ENCODE assay signal across 1 cellular context in the genomic region with DNA sequence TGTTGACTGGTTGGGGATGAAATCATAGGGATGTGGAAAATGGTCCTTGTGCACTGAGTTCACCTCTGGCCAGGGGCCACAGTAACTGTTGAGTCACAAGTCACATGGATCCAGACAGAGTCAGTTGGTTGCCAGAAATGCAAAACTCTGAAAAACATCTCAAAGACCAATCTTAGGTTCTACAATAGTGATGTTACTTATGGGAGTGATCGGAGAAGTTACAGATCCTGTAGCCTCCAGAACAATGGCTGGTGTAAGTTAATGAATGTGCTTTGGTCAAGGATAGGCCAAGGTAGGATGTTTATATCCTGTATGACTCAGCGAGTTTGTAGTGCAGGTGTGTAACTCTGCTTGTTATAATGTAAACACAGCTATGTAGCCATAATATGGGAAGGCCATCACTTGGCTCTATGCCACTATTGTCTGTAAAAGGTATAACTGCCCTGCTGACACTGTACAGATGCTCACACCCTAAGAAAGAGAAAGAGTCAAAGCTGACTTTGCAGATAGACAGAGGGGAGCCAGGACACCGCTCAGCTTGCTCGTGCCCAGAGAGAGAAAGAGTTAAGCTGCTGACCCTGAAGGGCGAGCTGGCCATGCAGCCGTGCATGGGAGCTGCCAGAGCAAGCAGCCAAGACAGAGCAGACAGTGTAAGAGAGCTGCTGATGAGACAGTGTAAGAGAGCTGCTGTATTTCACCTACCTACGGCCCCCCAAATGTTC.
TF ChIP-seq lines count a peak whose summit lies in the region.

No MANE protein-coding gene starts in this region.

TF ChIP-seq in HepG2, 621 proteins besides CTCF, POLR2A, EP300 and RAD21 (continued from another document and continues in another):
- TF ChIP-seq, protein P1, sequence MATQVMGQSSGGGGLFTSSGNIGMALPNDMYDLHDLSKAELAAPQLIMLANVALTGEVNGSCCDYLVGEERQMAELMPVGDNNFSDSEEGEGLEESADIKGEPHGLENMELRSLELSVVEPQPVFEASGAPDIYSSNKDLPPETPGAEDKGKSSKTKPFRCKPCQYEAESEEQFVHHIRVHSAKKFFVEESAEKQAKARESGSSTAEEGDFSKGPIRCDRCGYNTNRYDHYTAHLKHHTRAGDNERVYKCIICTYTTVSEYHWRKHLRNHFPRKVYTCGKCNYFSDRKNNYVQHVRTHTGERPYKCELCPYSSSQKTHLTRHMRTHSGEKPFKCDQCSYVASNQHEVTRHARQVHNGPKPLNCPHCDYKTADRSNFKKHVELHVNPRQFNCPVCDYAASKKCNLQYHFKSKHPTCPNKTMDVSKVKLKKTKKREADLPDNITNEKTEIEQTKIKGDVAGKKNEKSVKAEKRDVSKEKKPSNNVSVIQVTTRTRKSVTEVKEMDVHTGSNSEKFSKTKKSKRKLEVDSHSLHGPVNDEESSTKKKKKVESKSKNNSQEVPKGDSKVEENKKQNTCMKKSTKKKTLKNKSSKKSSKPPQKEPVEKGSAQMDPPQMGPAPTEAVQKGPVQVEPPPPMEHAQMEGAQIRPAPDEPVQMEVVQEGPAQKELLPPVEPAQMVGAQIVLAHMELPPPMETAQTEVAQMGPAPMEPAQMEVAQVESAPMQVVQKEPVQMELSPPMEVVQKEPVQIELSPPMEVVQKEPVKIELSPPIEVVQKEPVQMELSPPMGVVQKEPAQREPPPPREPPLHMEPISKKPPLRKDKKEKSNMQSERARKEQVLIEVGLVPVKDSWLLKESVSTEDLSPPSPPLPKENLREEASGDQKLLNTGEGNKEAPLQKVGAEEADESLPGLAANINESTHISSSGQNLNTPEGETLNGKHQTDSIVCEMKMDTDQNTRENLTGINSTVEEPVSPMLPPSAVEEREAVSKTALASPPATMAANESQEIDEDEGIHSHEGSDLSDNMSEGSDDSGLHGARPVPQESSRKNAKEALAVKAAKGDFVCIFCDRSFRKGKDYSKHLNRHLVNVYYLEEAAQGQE (IDR thresholded peaks at IDR 0.05; ENCODE audit: borderline replicate concordance in 1 of 2, low read depth in 1 of 2, low read length in 2 of 2): no peak
- TF ChIP-seq DZIP1 (CRISPR knock-in tag; IDR thresholded peaks at IDR 0.05) (no peak), ATF1 (CRISPR knock-in tag; IDR thresholded peaks at IDR 0.05) (peak; percentile 59; the same call in 1 of the 2 replicates), SMAD9 (CRISPR knock-in tag; IDR thresholded peaks at IDR 0.05) (no peak), RFXANK (CRISPR knock-in tag; IDR thresholded peaks at IDR 0.05) (peak; percentile 92), ARID2 (CRISPR knock-in tag; IDR thresholded peaks at IDR 0.05; ENCODE audit: borderline replicate concordance) (no peak), ZNF124 (CRISPR knock-in tag; IDR thresholded peaks at IDR 0.05) (no peak), YY1 (IDR thresholded peaks at IDR 0.05; ENCODE audit: insufficient read depth, insufficient replicate concordance, low read depth, low read length) (no peak), HMGXB4 (CRISPR knock-in tag; IDR thresholded peaks at IDR 0.05; ENCODE audit: borderline replicate concordance in 1 of 2, low read depth in 1 of 2) (peak in 1 of 2 experiments; percentile 47; a peak in 1 of 4 replicates), ZNF335 (CRISPR knock-in tag; IDR thresholded peaks at IDR 0.05) (0 out of 2 replicates have a peak, but pooled peaks have one; percentile 18), ETV5 (CRISPR knock-in tag; IDR thresholded peaks at IDR 0.05; ENCODE audit: borderline replicate concordance) (peak; percentile 91), HOXD1 (CRISPR knock-in tag; IDR thresholded peaks at IDR 0.05) (no peak), AKAP8 (CRISPR knock-in tag; IDR thresholded peaks at IDR 0.05) (no peak), DBP (CRISPR knock-in tag; IDR thresholded peaks at IDR 0.05; ENCODE audit: not compliant biosample characterization) (no peak), KDM6A (CRISPR knock-in tag; IDR thresholded peaks at IDR 0.05; ENCODE audit: low read depth) (0 out of 2 replicates have a peak, but pooled peaks have one; percentile 27), ZFP90 (CRISPR knock-in tag; IDR thresholded peaks at IDR 0.05; ENCODE audit: borderline replicate concordance) (no peak), MXI1 (IDR thresholded peaks at IDR 0.05; ENCODE audit: borderline replicate concordance, low read depth, low read length) (no peak), ZBTB26 (CRISPR knock-in tag; IDR thresholded peaks at IDR 0.05; ENCODE audit: borderline replicate concordance) (no peak), PAWR (CRISPR knock-in tag; IDR thresholded peaks at IDR 0.05; ENCODE audit: borderline replicate concordance) (no peak), MYPOP (CRISPR knock-in tag; IDR thresholded peaks at IDR 0.05) (no peak), CCDC6 (CRISPR knock-in tag; IDR thresholded peaks at IDR 0.05) (no peak), PPARG (CRISPR knock-in tag; conservative IDR thresholded peaks at IDR 0.05) (no peak), ZC3H4 (CRISPR knock-in tag; IDR thresholded peaks at IDR 0.05; ENCODE audit: borderline replicate concordance) (no peak), ZFP36 (IDR thresholded peaks at IDR 0.05; ENCODE audit: borderline replicate concordance, low read depth, low read length, partially characterized antibody) (no peak), GABPA (IDR thresholded peaks at IDR 0.05; ENCODE audit: low read depth, low read length) (no peak), GABPA (CRISPR knock-in tag; IDR thresholded peaks at IDR 0.05; ENCODE audit: low read depth) (peak; percentile 65; the same call in 1 of the 2 replicates), NFE2L1 (CRISPR knock-in tag; IDR thresholded peaks at IDR 0.05; ENCODE audit: borderline replicate concordance) (no peak), ZNF547 (CRISPR knock-in tag; IDR thresholded peaks at IDR 0.05) (no peak), ZNF350 (CRISPR knock-in tag; IDR thresholded peaks at IDR 0.05; ENCODE audit: borderline replicate concordance, low read depth) (peak; percentile 38; the same call in 1 of the 2 replicates), ZBTB20 (CRISPR knock-in tag; IDR thresholded peaks at IDR 0.05; ENCODE audit: borderline replicate concordance, low read depth) (peak; percentile 68; the same call in 1 of the 2 replicates), ATRX (CRISPR knock-in tag; IDR thresholded peaks at IDR 0.05; ENCODE audit: borderline replicate concordance) (no peak)
- TF ChIP-seq, protein P2, sequence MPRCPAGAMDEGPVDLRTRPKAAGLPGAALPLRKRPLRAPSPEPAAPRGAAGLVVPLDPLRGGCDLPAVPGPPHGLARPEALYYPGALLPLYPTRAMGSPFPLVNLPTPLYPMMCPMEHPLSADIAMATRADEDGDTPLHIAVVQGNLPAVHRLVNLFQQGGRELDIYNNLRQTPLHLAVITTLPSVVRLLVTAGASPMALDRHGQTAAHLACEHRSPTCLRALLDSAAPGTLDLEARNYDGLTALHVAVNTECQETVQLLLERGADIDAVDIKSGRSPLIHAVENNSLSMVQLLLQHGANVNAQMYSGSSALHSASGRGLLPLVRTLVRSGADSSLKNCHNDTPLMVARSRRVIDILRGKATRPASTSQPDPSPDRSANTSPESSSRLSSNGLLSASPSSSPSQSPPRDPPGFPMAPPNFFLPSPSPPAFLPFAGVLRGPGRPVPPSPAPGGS (CRISPR knock-in tag; IDR thresholded peaks at IDR 0.05): no peak
